In genomic region chr6:21377356-21377755, GRCh38 we compare ENCODE assay signal across 12 cellular contexts.
DNase-seq lines count a peak whose midpoint lies in the region; ATAC-seq and TF ChIP-seq lines count a peak whose summit lies in the region.
"Had no signal": no experiment of that assay in that cellular context is flagged by ENCODE, and none has a peak within 500 bp of the region (broad histone marks: within the 10 kb centered on the region; RNA-seq: fewer than 3 reads in every experiment).

No MANE protein-coding gene starts in this region.

- no peak for TF ChIP-seq CTCF in type B pancreatic cell (conservative IDR thresholded peaks at IDR 0.05)

- no peaks in the 10 kb centered on the region for H3K36me3 Mint-ChIP-seq in type B pancreatic cell
- H3K36me3 Mint-ChIP-seq: CD4-positive, alpha-beta memory T cell had no signal

- peaks cover 36% of the 10 kb centered on the region for H3K4me1 Mint-ChIP-seq in type B pancreatic cell (ENCODE audit: unreplicated experiment)
- H3K4me1 Mint-ChIP-seq: CD4-positive, alpha-beta memory T cell had no signal

- H3K9me3 Mint-ChIP-seq in type B pancreatic cell: peaks cover 11% of the 10 kb centered on the region
- H3K9me3 Mint-ChIP-seq: CD4-positive, alpha-beta memory T cell had no signal

- H3K27me3 Mint-ChIP-seq in type B pancreatic cell: no peaks in the 10 kb centered on the region
- H3K27me3 Mint-ChIP-seq: CD4-positive, alpha-beta memory T cell had no signal

- peak overlapping the region; percentile 81 for H3K27ac Mint-ChIP-seq in type B pancreatic cell
- H3K27ac Mint-ChIP-seq: CD4-positive, alpha-beta memory T cell had no signal

- peak; percentile 23 for DNase-seq in EH (ENCODE audit: low read depth)
- DNase-seq in M059J (ENCODE audit: low read depth): peak; percentile 50
- DNase-seq in islet precursor cell: peak; percentile 94
- DNase-seq in type B pancreatic cell (ENCODE audit: extremely low spot score, unreplicated experiment): no peak
- DNase-seq in NCI-H524 (lab: John Stamatoyannopoulos, UW): no peak
- no peak for DNase-seq in NCI-H146 (lab: John Stamatoyannopoulos, UW)
- DNase-seq: BE2C; CD4-positive, alpha-beta memory T cell; DMS153; DMS79 treated with DMSO at 0.1 percent for 48 hours had no signal

- no peak for ATAC-seq in HG03439 (IDR thresholded peaks at IDR 0.05; ENCODE audit: unreplicated experiment)
- ATAC-seq: HCT116 had no signal

- no peak overlapping the region for H3K4me3 Mint-ChIP-seq in type B pancreatic cell
- H3K4me3 Mint-ChIP-seq: CD4-positive, alpha-beta memory T cell had no signal

Comparison
In these comparisons a context has a peak if more than half of its experiments do, and no peak if none do; other contexts are left out.
1. DNase-seq: peak in EH (single experiment), M059J (single experiment) and islet precursor cell (single experiment); none in type B pancreatic cell (single experiment), NCI-H524 (0 of 2) and NCI-H146 (single experiment).